Comparison of ENCODE assay signal across 18 cellular contexts in the genomic region with DNA sequence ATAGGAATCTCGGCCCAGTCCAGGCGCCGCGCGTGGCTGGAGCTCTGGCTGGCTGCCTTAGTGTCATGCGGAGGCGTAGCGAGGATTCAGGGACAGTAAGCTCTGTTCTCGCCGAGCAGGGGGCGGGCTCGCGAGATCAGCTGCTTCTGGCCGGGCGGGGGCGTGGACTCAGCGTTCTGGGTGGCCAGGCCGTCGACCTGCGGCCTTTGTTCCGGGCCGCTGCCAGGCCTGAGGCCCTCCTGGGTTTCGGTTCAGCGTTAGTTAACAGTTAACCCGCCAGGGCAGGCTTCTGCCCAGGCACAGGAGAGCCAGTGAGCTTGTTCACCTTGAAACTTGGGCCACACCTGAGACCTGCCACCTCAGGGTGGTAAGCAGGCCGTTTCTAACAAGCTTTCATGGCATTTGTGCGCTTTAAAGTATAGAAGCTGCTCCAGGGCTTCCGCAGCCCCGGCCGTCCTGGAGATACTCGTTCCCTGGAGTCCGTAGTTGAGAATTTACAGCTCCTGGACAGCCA.
DNase-seq lines count a peak whose midpoint lies in the region; ATAC-seq, FAIRE-seq and TF ChIP-seq lines count a peak whose summit lies in the region.
"Had no signal": no experiment of that assay in that cellular context is flagged by ENCODE, and none has a peak within 500 bp of the region (broad histone marks: within the 10 kb centered on the region; RNA-seq: fewer than 3 reads in every experiment).

No MANE protein-coding gene starts in this region.

- peak overlapping the region; percentile 91 for H3K18ac ChIP-seq in H9 (ENCODE audit: insufficient read length, low read depth, low read length)

- POLR2A ChIA-PET in K562 (lab: Yijun Ruan, JAX), result interaction anchor here (0.6 kb wide), 1 partner anchor 165 kb away, joined by 3 read pairs; no protein-coding TSS in a partner anchor

- H3K27ac ChIP-seq in H9 (ENCODE audit: insufficient read length, low read depth, low read length) (no peak overlapping the region), K562 (ENCODE audit: extremely low read depth, low read depth, low read length) (no peak overlapping the region; the same call in 2 of the 3 replicates), rectal smooth muscle tissue (ENCODE audit: low read depth, low read length) (peak overlapping the region; percentile 48), stomach (no peak overlapping the region)
- H3K27ac ChIP-seq: coronary artery, prostate gland had no signal

- no peak for TF ChIP-seq RAD21 in K562 (CRISPR knock-in tag; conservative IDR thresholded peaks at IDR 0.05 in 1 of 2, IDR thresholded peaks at IDR 0.05 in 1 of 2)

- no peaks in the 10 kb centered on the region for H3K79me2 ChIP-seq in H9 (ENCODE audit: insufficient read depth, low read length)
- H3K79me2 ChIP-seq in K562 (ENCODE audit: control insufficient read depth, insufficient read depth, low read length), result no peaks in the 10 kb centered on the region

- H3K27me3 ChIP-seq in H9 (ENCODE audit: insufficient read depth, low read length) (no peaks in the 10 kb centered on the region), K562 (ENCODE audit: control insufficient read depth in 2 of 2, insufficient read depth in 2 of 2, low read length in 2 of 2) (no peaks in the 10 kb centered on the region), rectal smooth muscle tissue (ENCODE audit: control insufficient read depth, insufficient read depth, low read length) (no peaks in the 10 kb centered on the region), stomach (no peaks in the 10 kb centered on the region)

- H3K4me1 Mint-ChIP-seq in H9, result peaks cover 10 to 11% of the 10 kb centered on the region in 2 experiments
- H3K4me1 Mint-ChIP-seq: B cell, naive B cell had no signal

- no peaks in the 10 kb centered on the region for H3K79me1 ChIP-seq in H9 (ENCODE audit: insufficient read depth, low read depth, low read length, poor library complexity, severe bottlenecking)

- H4K5ac ChIP-seq in H9 (ENCODE audit: insufficient read length, low read depth, low read length), result no peak overlapping the region

- no peak overlapping the region for H4K8ac ChIP-seq in H9 (replicated peaks; ENCODE audit: insufficient read length, low read depth, low read length)

- peak overlapping the region; percentile 77; the same call in 1 of the 2 replicates for H3K14ac ChIP-seq in H9 (ENCODE audit: insufficient read depth, low read length)

- no peak overlapping the region for H3K4me3 ChIP-seq in K562
- H3K4me3 ChIP-seq in rectal smooth muscle tissue (ENCODE audit: low read length), result no peak overlapping the region
- H3K4me3 ChIP-seq in stomach, result no peak overlapping the region
- H3K4me3 ChIP-seq: coronary artery, prostate gland had no signal

- no peak overlapping the region for H2BK5ac ChIP-seq in H9 (ENCODE audit: insufficient read length, low read length)

- TF ChIP-seq EP300 in K562 (IDR thresholded peaks at IDR 0.05; ENCODE audit: low read length) (no peak), stomach (IDR thresholded peaks at IDR 0.05) (no peak)

- H3K36me3 Mint-ChIP-seq in H9 (ENCODE audit: insufficient read depth in 1 of 3, low read depth in 3 of 3), result no peaks in the 10 kb centered on the region
- H3K36me3 Mint-ChIP-seq: naive B cell had no signal

- H3K4me1 ChIP-seq in H9 (ENCODE audit: insufficient read depth, low read length) (no peaks in the 10 kb centered on the region), K562 (replicated peaks in 1 of 2; ENCODE audit: control insufficient read depth in 2 of 2, insufficient read depth in 2 of 2, low read length in 2 of 2) (peaks cover 4% of the 10 kb centered on the region in 2 experiments; a peak in 2 of 5 replicates), rectal smooth muscle tissue (ENCODE audit: control insufficient read depth, insufficient read depth, low read length) (no peaks in the 10 kb centered on the region), stomach (no peaks in the 10 kb centered on the region)
- H3K4me1 ChIP-seq: prostate gland had no signal

- no peak overlapping the region for H2BK120ac ChIP-seq in H9 (ENCODE audit: low read depth, low read length, poor library complexity, severe bottlenecking)

- no peak overlapping the region for H2BK15ac ChIP-seq in H9 (ENCODE audit: low read depth, low read length)

- no peak overlapping the region for H3K4ac ChIP-seq in H9 (ENCODE audit: low read depth, low read length)

- H3K27ac Mint-ChIP-seq in H9, result peak overlapping the region in 1 of 3 experiments; percentile 34; a peak in 1 of 7 replicates
- H3K27ac Mint-ChIP-seq: B cell had no signal

- no TSS peak for BruUV-seq in K562 (replicated peaks; lab: Mats Ljungman, UMichigan)

- H3K36me3 ChIP-seq in K562 (ENCODE audit: control insufficient read depth, insufficient read depth, low read length) (no peaks in the 10 kb centered on the region), rectal smooth muscle tissue (ENCODE audit: control insufficient read depth, insufficient read depth, low read length) (no peaks in the 10 kb centered on the region), stomach (no peaks in the 10 kb centered on the region)
- H3K36me3 ChIP-seq: prostate gland had no signal

- H2BK20ac ChIP-seq in H9 (ENCODE audit: low read depth, low read length, poor library complexity, severe bottlenecking), result no peak overlapping the region

- H3T11ph ChIP-seq in H9 (ENCODE audit: low read length), result no peak overlapping the region

- peak; percentile 73 for ATAC-seq in K562
- no peak for ATAC-seq in HG03378 (IDR thresholded peaks at IDR 0.05; ENCODE audit: unreplicated experiment)
- ATAC-seq: esophagus mucosa had no signal

- no peak for FAIRE-seq in K562 (lab: Jason Lieb, UNC)
- FAIRE-seq: astrocyte had no signal

- no peak overlapping the region for H3K9ac ChIP-seq in H9 (ENCODE audit: extremely low read depth, insufficient read length, low read length)
- peak overlapping the region in 1 of 2 experiments; percentile 38; a peak in 2 of 4 replicates for H3K9ac ChIP-seq in K562 (ENCODE audit: insufficient read depth in 1 of 2, low read depth in 2 of 2, low read length in 2 of 2)
- H3K9ac ChIP-seq in rectal smooth muscle tissue (ENCODE audit: low read length), result no peak overlapping the region

- no peaks in the 10 kb centered on the region for H4K20me1 ChIP-seq in H9 (ENCODE audit: control insufficient read depth, insufficient read depth, insufficient read length)
- no peaks in the 10 kb centered on the region for H4K20me1 ChIP-seq in K562 (replicated peaks; ENCODE audit: control insufficient read depth, insufficient read depth, low read length)

- no peaks in the 10 kb centered on the region; the same call in 1 of the 2 replicates for H3K27me3 Mint-ChIP-seq in H9 (ENCODE audit: low read depth)
- H3K27me3 Mint-ChIP-seq: B cell, naive B cell had no signal

- TF ChIP-seq CTCF in H9 (conservative IDR thresholded peaks at IDR 0.05) (no peak), K562 (IDR thresholded peaks at IDR 0.05 in 2 of 3, conservative IDR thresholded peaks at IDR 0.05 in 1 of 3; ENCODE audit: insufficient read depth in 2 of 3, low read depth in 1 of 3, low read length in 3 of 3) (no peak), stomach (IDR thresholded peaks at IDR 0.05) (no peak)

- H2BK12ac ChIP-seq in H9 (ENCODE audit: insufficient read length, low read depth, low read length), result no peak overlapping the region

- DNase-seq in H9, result peak; percentile 93
- DNase-seq in K562 (ENCODE audit: extremely low read depth in 1 of 4, low spot score in 3 of 4), result peak; percentile 9 to 22 (median 14)
- DNase-seq in iPS-NIHi7 (ENCODE audit: extremely low spot score), result peak; percentile 79
- no peak for DNase-seq in NCI-H82 treated with DMSO at 0.1 percent for 48 hours (lab: John Stamatoyannopoulos, UW; ENCODE audit: unreplicated experiment)
- DNase-seq in stomach, result no peak
- DNase-seq: activated CD4-positive, CD25-positive, alpha-beta regulatory T cell treated with anti-CD3 and anti-CD28 coated beads, Interleukin-2, amount 50 U/mL, for 72 hours; activated naive CD4-positive, alpha-beta T cell; head of caudate nucleus; naive B cell; NCI-H1930; stimulated activated CD4-positive, alpha-beta T cell treated with anti-CD3 and anti-CD28 coated beads, Interleukin-15, amount 100 ng/mL, for 24 hours had no signal

- H3K4me2 ChIP-seq in H9 (ENCODE audit: insufficient read depth, insufficient read length, low read length), result no peak overlapping the region
- H3K4me2 ChIP-seq in K562 (ENCODE audit: insufficient read depth, low read length), result no peak overlapping the region

- no peak overlapping the region for H2AK5ac ChIP-seq in H9 (ENCODE audit: insufficient read length, low read length)

- TF ChIP-seq POLR2A in K562 (conservative IDR thresholded peaks at IDR 0.05) (no peak), stomach (IDR thresholded peaks at IDR 0.05) (no peak)

- intact Hi-C loops in K562 (cut with micrococcal nuclease) (no loop called here), stomach (cut with DNase I; ENCODE audit: low total_unique reads) (no loop called here)

- WGBS in H9 (ENCODE audit: extremely low coverage, insufficient read length, low lambda C conversion rate), result no CpG with 5 or more reads among the region's 32 CpGs
- WGBS in K562 (ENCODE audit: insufficient coverage, low coverage, missing lambda C conversion rate), result 52% methylated on average over 7 of the region's 32 CpGs
- 71 to 84% (median 81%) methylated on average over 26 to 32 of the region's 32 CpGs for WGBS in stomach, 5 donors

- H3K9me3 ChIP-seq in H9 (ENCODE audit: control insufficient read depth, low read depth, low read length) (no peaks in the 10 kb centered on the region), K562 (replicated peaks; ENCODE audit: control insufficient read depth, insufficient read depth, low read depth, low read length) (no peaks in the 10 kb centered on the region), stomach (no peaks in the 10 kb centered on the region)
- H3K9me3 ChIP-seq: prostate gland had no signal

- H3K23ac ChIP-seq in H9 (ENCODE audit: insufficient read length, low read depth, low read length), result no peak overlapping the region

- CTCF ChIA-PET in K562 (lab: Yijun Ruan, JAX; ENCODE audit: low intra/inter-chr PET ratio), result no interaction called here

- H2AFZ ChIP-seq in H9 (ENCODE audit: low read length) (peak overlapping the region; percentile 50), K562 (ENCODE audit: low read depth, low read length) (peak overlapping the region; percentile 58)

- in situ Hi-C loops in K562 (cut with MboI), result no loop called here

- no peak overlapping the region for H3K4me3 Mint-ChIP-seq in H9
- H3K4me3 Mint-ChIP-seq: B cell, naive B cell had no signal

- H3K9me1 ChIP-seq in K562 (ENCODE audit: control insufficient read depth, insufficient read depth, low read length), result no peaks in the 10 kb centered on the region

- H3K56ac ChIP-seq in H9 (ENCODE audit: insufficient read length, low read depth, low read length), result no peak overlapping the region

- H3K9me3 Mint-ChIP-seq in H9, result no peaks in the 10 kb centered on the region

- no peak overlapping the region for H4K91ac ChIP-seq in H9 (ENCODE audit: insufficient read length, low read depth, low read length)

- H3K23me2 ChIP-seq in H9 (ENCODE audit: insufficient read length, low read depth, low read length, poor library complexity, severe bottlenecking), result no peaks in the 10 kb centered on the region

TF ChIP-seq in K562, 482 proteins besides CTCF, POLR2A, EP300 and RAD21 (continues in another document):
- TF ChIP-seq NR2F6 (CRISPR knock-in tag; IDR thresholded peaks at IDR 0.05) (no peak), ZNF143 (CRISPR knock-in tag; IDR thresholded peaks at IDR 0.05) (no peak), BRD9 (IDR thresholded peaks at IDR 0.05; ENCODE audit: low read depth, partially characterized antibody) (no peak)

Comparison
In these comparisons a context has a peak if more than half of its experiments do, and no peak if none do; other contexts are left out.
1. DNase-seq: peak in H9 (single experiment), K562 (4 of 4) and iPS-NIHi7 (single experiment); none in NCI-H82 treated with DMSO at 0.1 percent for 48 hours (single experiment) and stomach (single experiment).